ENCODE assay signal across 8 cellular contexts in the genomic region with DNA sequence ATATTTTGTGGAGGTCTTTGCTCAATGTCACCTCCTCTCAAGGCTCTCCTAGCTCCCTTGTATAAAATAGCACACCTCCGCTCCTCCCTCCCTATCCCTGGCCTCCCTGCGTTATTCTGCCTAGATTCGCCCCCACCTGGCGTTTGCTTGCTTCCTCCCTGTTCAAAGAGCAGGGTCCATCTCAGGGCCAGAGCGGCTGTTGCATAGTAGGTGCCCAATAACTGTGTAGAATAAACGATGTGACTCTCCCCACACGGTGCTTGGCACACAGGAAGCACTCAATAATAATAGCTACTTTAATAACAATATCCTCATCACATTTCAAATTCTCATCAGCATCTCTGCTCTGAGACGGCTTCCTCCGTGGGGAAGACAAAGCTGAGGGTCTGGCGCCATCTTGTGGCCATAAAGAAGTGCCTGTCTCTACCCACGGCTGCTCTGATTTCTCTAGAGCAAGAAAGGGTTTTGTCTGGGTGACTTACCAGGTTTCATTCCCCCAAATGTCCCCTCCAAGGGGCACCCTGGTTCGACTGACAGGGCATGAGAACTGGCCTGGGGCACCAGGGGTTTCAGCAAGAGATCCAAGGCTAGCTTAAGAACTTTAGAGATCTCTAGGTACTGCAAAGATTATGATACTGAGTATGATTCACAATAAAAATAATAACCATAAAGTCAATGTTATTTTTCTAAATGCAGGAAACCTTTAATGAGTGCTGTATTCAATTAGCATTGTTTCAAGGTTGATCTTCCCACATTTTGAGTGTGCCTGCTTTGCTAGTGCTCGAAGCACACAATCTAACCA. TPM values are rescaled to one million over a fixed set of nuclear protein-coding genes. Genes with fewer than 3 reads are reported as not detected.
DNase-seq lines count a peak whose midpoint lies in the region; ATAC-seq, FAIRE-seq and TF ChIP-seq lines count a peak whose summit lies in the region.

No MANE protein-coding gene starts in this region.

- peaks cover 5% of the 10 kb centered on the region for H3K4me1 ChIP-seq in OCI-LY1 (ENCODE audit: insufficient read depth, low read length, severe bottlenecking)

- DNase-seq in COLO668 (lab: John Stamatoyannopoulos, UW; ENCODE audit: unreplicated experiment) = peak; percentile 73
- peak; percentile 70 for DNase-seq in HTR-8/SVneo (ENCODE audit: insufficient read length, low spot score)
- peak; percentile 71 for DNase-seq in activated CD8-positive, alpha-beta memory T cell treated with anti-CD3 and anti-CD28 coated beads, Interleukin-2, amount 50 U/mL, for 4 hours
- DNase-seq in epithelial cell of proximal tubule (ENCODE audit: low read depth) = no peak
- peak; percentile 46 for DNase-seq in naive B cell
- DNase-seq in stimulated activated CD8-positive, alpha-beta memory T cell treated with anti-CD3 and anti-CD28 coated beads, Interleukin-7, amount 100 ng/mL, for 4 hours (ENCODE audit: low read depth in 2 of 2) = peak; percentile 55 to 63

- no peaks in the 10 kb centered on the region for H3K9me2 ChIP-seq in OCI-LY1 (ENCODE audit: low read depth, low read length)

- no peaks in the 10 kb centered on the region for H3K36me3 Mint-ChIP-seq in naive B cell

- H3K27ac ChIP-seq in OCI-LY1 (ENCODE audit: low read depth, low read length, poor library complexity, severe bottlenecking) = no peak overlapping the region

- H3K36me3 ChIP-seq in OCI-LY1 (ENCODE audit: insufficient read depth, low read length) = no peaks in the 10 kb centered on the region

- H4K20me1 ChIP-seq in OCI-LY1 (ENCODE audit: insufficient read depth, low read length) = no peaks in the 10 kb centered on the region

- peaks cover 10 to 13% (median 11%) of the 10 kb centered on the region in 3 donors for H3K4me1 Mint-ChIP-seq in naive B cell

- H3K9ac ChIP-seq in OCI-LY1 (ENCODE audit: low read length) = no peak overlapping the region

- H3K4me3 Mint-ChIP-seq in naive B cell = no peak overlapping the region

- H3K4me3 ChIP-seq in OCI-LY1 (ENCODE audit: low read depth, low read length, poor library complexity, severe bottlenecking) (no peak overlapping the region), epithelial cell of proximal tubule (ENCODE audit: low read depth, low read length) (no peak overlapping the region)

- peaks cover 36 to 61% (median 58%) of the 10 kb centered on the region in 3 donors for H3K27me3 Mint-ChIP-seq in naive B cell

- peak; percentile 57 to 61 for ATAC-seq in naive B cell (ENCODE audit: low read depth in 2 of 2)
- no peak for ATAC-seq in HG02840 (IDR thresholded peaks at IDR 0.05; ENCODE audit: low FRiP score, unreplicated experiment)

- H3F3A ChIP-seq in OCI-LY1 (ENCODE audit: insufficient read depth, low read length) = no peaks in the 10 kb centered on the region

- no peaks in the 10 kb centered on the region for H3K79me2 ChIP-seq in OCI-LY1 (ENCODE audit: insufficient read depth, low read length)

- FAIRE-seq in HTR-8/SVneo (lab: Jason Lieb, UNC) = no peak

- H3K9me3 ChIP-seq in OCI-LY1 (ENCODE audit: low read length) = no peaks in the 10 kb centered on the region

- no peak overlapping the region for H3K4me2 ChIP-seq in OCI-LY1 (ENCODE audit: low read length)

- no peaks in the 10 kb centered on the region for H3K9me3 Mint-ChIP-seq in naive B cell

- TF ChIP-seq CTCF in OCI-LY1 (IDR thresholded peaks at IDR 0.05; ENCODE audit: low read length) = peak; percentile 90
- TF ChIP-seq CTCF in epithelial cell of proximal tubule (conservative IDR thresholded peaks at IDR 0.05; ENCODE audit: low read depth, low read length) = peak; percentile 96

- peak overlapping the region in 1 of 6 donors; percentile 73 for H3K27ac Mint-ChIP-seq in naive B cell

- H3K27me3 ChIP-seq in OCI-LY1 (ENCODE audit: insufficient read depth, low read length) = no peaks in the 10 kb centered on the region

- no peak overlapping the region for H2AFZ ChIP-seq in OCI-LY1 (ENCODE audit: low read length)

RNA-seq across cellular contexts. Expression of a gene that starts 16.1 kb away (rescaled TPM):
- total RNA-seq in epithelial cell of proximal tubule = 151 and 189 TPM in 2 replicates
- polyA plus RNA-seq in naive B cell (ENCODE audit: low read depth in 6 of 6) = not detected

RNA-seq across cellular contexts. Expression of a gene that starts 52.9 kb away (rescaled TPM):
- total RNA-seq in epithelial cell of proximal tubule = under 0.01 and 2.0 TPM in 2 replicates
- not detected for polyA plus RNA-seq in naive B cell (ENCODE audit: low read depth in 6 of 6)
